In the genomic region with DNA sequence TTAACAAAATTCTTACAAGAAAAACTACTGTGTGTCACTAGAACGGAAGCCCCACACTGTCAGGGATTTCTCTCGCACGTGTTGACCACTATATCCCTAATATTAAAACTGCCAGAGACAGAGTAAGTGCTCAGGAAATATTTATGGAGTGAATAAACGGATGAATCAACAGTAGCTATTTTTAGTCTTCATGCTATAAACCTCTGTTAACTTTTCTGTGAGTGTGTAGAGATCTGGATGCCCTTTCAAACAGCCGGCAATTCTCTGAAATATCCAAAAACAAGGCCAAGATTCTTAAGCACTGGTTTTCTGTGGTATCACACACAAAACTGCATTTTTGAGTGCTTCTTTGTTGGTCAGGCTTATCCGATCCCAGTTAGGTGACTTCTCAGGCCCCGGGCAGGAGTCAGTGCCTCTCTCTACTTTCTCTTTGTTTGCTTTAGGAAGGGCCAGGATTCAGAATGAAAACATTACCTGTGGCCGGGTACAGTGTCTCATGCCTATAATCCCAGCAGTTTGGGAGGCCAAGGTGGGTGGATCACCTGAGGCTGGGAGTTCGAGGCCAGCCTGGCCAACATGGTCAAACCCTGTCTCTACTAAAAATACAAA, we compare ENCODE assay signal across 10 cellular contexts. TPM values are rescaled to one million over a fixed set of nuclear protein-coding genes. Genes with fewer than 3 reads are reported as not detected.
A peak's percentile ranks its signal among the peaks of the same experiment; 100 is the strongest.
DNase-seq lines count a peak whose midpoint lies in the region; ATAC-seq and TF ChIP-seq lines count a peak whose summit lies in the region.
"Had no signal": no experiment of that assay in that cellular context is flagged by ENCODE, and none has a peak within 500 bp of the region (broad histone marks: within the 10 kb centered on the region; RNA-seq: fewer than 3 reads in every experiment).

No MANE protein-coding gene starts in this region.

- BruUV-seq in Panc1 (replicated peaks; lab: Mats Ljungman, UMichigan): no TSS peak

- peaks cover 39% of the 10 kb centered on the region for H3K4me1 ChIP-seq in Panc1 (ENCODE audit: control insufficient read depth, insufficient read depth, low read length)

- peak overlapping the region; percentile 64 for H3K27ac ChIP-seq in Panc1 (ENCODE audit: low read length)
- H3K27ac ChIP-seq: KMS-11 had no signal

- POLR2A ChIA-PET in Panc1 (lab: Charles Lee): no interaction called here

- H3K27me3 Mint-ChIP-seq in nephron (ENCODE audit: low read depth): no peaks in the 10 kb centered on the region

- no peak overlapping the region for H3K4me3 Mint-ChIP-seq in nephron

- H3K4me3 ChIP-seq in Panc1 (ENCODE audit: low read depth in 2 of 2, low read length in 2 of 2): peak overlapping the region in 1 of 2 experiments; percentile 2; a peak in 2 of 4 replicates
- H3K4me3 ChIP-seq in epithelial cell of esophagus (ENCODE audit: low read length): no peak overlapping the region

- TF ChIP-seq CTCF in Panc1 (IDR thresholded peaks at IDR 0.05): no peak
- TF ChIP-seq CTCF in epithelial cell of esophagus (IDR thresholded peaks at IDR 0.05; ENCODE audit: insufficient read depth, low read depth, low read length, missing control alignments): no peak
- TF ChIP-seq CTCF in nephron (IDR thresholded peaks at IDR 0.05; ENCODE audit: unreplicated experiment in 3 of 3): no peak

- CTCF ChIA-PET in Panc1 (lab: Charles Lee): no interaction called here

- DNase-seq in AG08396 (ENCODE audit: low spot score) (peak; percentile 57), Panc1 (ENCODE audit: low read depth, low spot score) (peak; percentile 85), epithelial cell of esophagus (ENCODE audit: low read depth) (peak; percentile 68), NCI-H146 treated with DMSO at 0.1 percent for 48 hours (lab: John Stamatoyannopoulos, UW; ENCODE audit: unreplicated experiment) (no peak), NCI-H2196 treated with DMSO at 0.1 percent for 48 hours (lab: John Stamatoyannopoulos, UW; ENCODE audit: unreplicated experiment) (no peak), amygdala (lab: John Stamatoyannopoulos, UW) (no peak)
- DNase-seq: T-helper 9 cell had no signal

- H3K36me3 ChIP-seq in Panc1 (ENCODE audit: control insufficient read depth, insufficient read depth, low read length): no peaks in the 10 kb centered on the region

- H3K36me3 Mint-ChIP-seq in nephron (ENCODE audit: low read depth): peaks cover 8% of the 10 kb centered on the region

- intact Hi-C loops in Panc1 (cut with micrococcal nuclease; ENCODE audit: unreplicated experiment): no loop called here

- H3K4me1 Mint-ChIP-seq in nephron: peaks cover 24% of the 10 kb centered on the region

- ATAC-seq in Panc1 (0 out of 2 replicates have a peak, but pooled peaks have one; percentile 23), HG03457 (IDR thresholded peaks at IDR 0.05; ENCODE audit: unreplicated experiment) (no peak)

- peak overlapping the region; percentile 23 to 61 (median 39) for H3K27ac Mint-ChIP-seq in nephron

- in situ Hi-C loops in Panc1 (cut with HindIII; ENCODE audit: low pct_unique_long_range_greater_than_20kb, low sequenced_read_pairs): no loop called here

- H3K9me3 ChIP-seq in Panc1 (ENCODE audit: control insufficient read depth, insufficient read depth, low read depth, low read length): no peaks in the 10 kb centered on the region

- no peaks in the 10 kb centered on the region for H3K27me3 ChIP-seq in Panc1 (ENCODE audit: control insufficient read depth, insufficient read depth, low read length)

- H3K9me3 Mint-ChIP-seq in nephron: no peaks in the 10 kb centered on the region

RNA-seq across cellular contexts. Expression of a gene that starts 15.7 kb away (rescaled TPM):
- 8.7 TPM for total RNA-seq in Panc1 (2021; ENCODE audit: unreplicated experiment)
- polyA plus RNA-seq in Panc1 (2012; ENCODE audit: insufficient read length): 20.5 TPM

RNA-seq across cellular contexts. Expression of a gene that starts 49.9 kb away (rescaled TPM):
- 1.6 TPM for total RNA-seq in Panc1 (2021; ENCODE audit: unreplicated experiment)
- 0.86 TPM for polyA plus RNA-seq in Panc1 (2012; ENCODE audit: insufficient read length)

Comparison
In these comparisons a context has a peak if more than half of its experiments do, and no peak if none do; other contexts are left out.
1. DNase-seq: peak in AG08396 (single experiment), Panc1 (single experiment) and epithelial cell of esophagus (single experiment); none in NCI-H146 treated with DMSO at 0.1 percent for 48 hours (single experiment), NCI-H2196 treated with DMSO at 0.1 percent for 48 hours (single experiment) and amygdala (0 of 56).